ENCODE assay signal across 17 cellular contexts in the genomic region with DNA sequence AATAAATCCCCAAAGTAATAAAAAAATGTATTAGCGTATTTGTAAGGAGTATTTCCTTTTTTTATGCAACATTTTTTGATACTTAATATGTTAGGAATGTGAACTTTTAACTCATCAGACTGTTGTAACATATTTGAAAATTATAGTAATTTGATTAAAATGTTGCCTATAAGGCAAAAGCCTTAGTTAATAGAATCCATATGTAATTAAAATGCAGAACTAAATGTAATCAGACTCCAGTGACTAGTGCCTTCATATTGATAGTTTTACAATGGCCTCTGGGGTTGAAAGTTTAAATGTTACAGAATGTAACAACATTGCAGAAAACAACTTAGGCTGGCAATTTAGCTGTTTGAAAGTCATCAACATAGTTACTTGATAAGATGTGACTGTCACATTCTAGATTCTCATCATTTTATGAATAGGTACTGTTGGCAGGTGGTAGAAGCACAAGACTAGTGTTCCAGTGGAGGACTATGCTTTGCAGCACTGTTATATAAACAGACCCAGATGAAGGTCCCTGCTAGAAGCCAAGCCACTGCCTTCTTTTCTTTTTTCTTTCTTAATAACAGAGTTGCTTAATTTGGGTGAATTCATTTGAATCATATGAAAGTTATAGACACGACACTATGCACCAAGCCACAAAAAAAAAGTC.
DNase-seq lines count a peak whose midpoint lies in the region; ATAC-seq and TF ChIP-seq lines count a peak whose summit lies in the region.
"Had no signal": no experiment of that assay in that cellular context is flagged by ENCODE, and none has a peak within 500 bp of the region (broad histone marks: within the 10 kb centered on the region; RNA-seq: fewer than 3 reads in every experiment).

No MANE protein-coding gene starts in this region.

- ATAC-seq in HG03571 (IDR thresholded peaks at IDR 0.05; ENCODE audit: unreplicated experiment), result no peak
- no peak for ATAC-seq in GM18907 (IDR thresholded peaks at IDR 0.05; ENCODE audit: unreplicated experiment)
- ATAC-seq: K562 had no signal

- H3K4me1 ChIP-seq in SJCRH30 (peaks cover 28% of the 10 kb centered on the region), uterus (no peaks in the 10 kb centered on the region)
- H3K4me1 ChIP-seq: colonic mucosa had no signal

- H3K27ac ChIP-seq in SJCRH30 (peak overlapping the region; percentile 84), uterus (peak overlapping the region; percentile 45 to 63)
- H3K27ac ChIP-seq: colonic mucosa had no signal

- H3K9me3 ChIP-seq in SJCRH30 (replicated peaks) (peaks cover 7% of the 10 kb centered on the region; the same call in 1 of the 2 replicates), uterus (no peaks in the 10 kb centered on the region)
- H3K9me3 ChIP-seq: colonic mucosa had no signal

- DNase-seq in NCI-H2196 treated with DMSO at 0.1 percent for 48 hours (lab: John Stamatoyannopoulos, UW; ENCODE audit: unreplicated experiment) (peak; percentile 51), NCI-H2196 (lab: John Stamatoyannopoulos, UW; ENCODE audit: unreplicated experiment) (no peak), SJCRH30 (peak; percentile 17 to 63), fibroblast of the conjunctiva (ENCODE audit: low read depth) (peak; percentile 29), uterus (no peak)
- no peak for DNase-seq in activated CD4-positive, alpha-beta T cell treated with anti-CD3 and anti-CD28 coated beads for 1 hour
- DNase-seq: activated CD4-positive, CD25-positive, alpha-beta regulatory T cell treated with anti-CD3 and anti-CD28 coated beads, Interleukin-2, amount 50 U/mL, for 72 hours; activated naive CD8-positive, alpha-beta T cell treated with anti-CD3 and anti-CD28 coated beads for 36 hours; colonic mucosa; NCI-H146; NCI-H526 treated with DMSO at 0.1 percent for 48 hours; nucleus accumbens; RPMI8226 had no signal

- no peak for TF ChIP-seq POLR2A in uterus (IDR thresholded peaks at IDR 0.05)

- H3K27me3 ChIP-seq in SJCRH30 (no peaks in the 10 kb centered on the region), uterus (no peaks in the 10 kb centered on the region)
- H3K27me3 ChIP-seq: colonic mucosa had no signal

- intact Hi-C loops in uterus (cut with DNase I; ENCODE audit: low total_unique reads), result no loop called here

- H3K36me3 ChIP-seq in SJCRH30 (no peaks in the 10 kb centered on the region), uterus (no peaks in the 10 kb centered on the region)
- H3K36me3 ChIP-seq: colonic mucosa had no signal

- TF ChIP-seq CTCF in uterus (IDR thresholded peaks at IDR 0.05), result no peak

- H3K4me3 ChIP-seq in SJCRH30 (no peak overlapping the region), uterus (no peak overlapping the region)
- H3K4me3 ChIP-seq: colonic mucosa, K562, lung had no signal

Comparison
In these comparisons a context has a peak if more than half of its experiments do, and no peak if none do; other contexts are left out.
1. DNase-seq: peak in NCI-H2196 treated with DMSO at 0.1 percent for 48 hours (single experiment), SJCRH30 (2 of 2) and fibroblast of the conjunctiva (single experiment); none in NCI-H2196 (single experiment), uterus (0 of 2) and activated CD4-positive, alpha-beta T cell treated with anti-CD3 and anti-CD28 coated beads for 1 hour (single experiment).